In genomic region chr22:29621761-29622526, GRCh38 we compare ENCODE assay signal across 10 cellular contexts. TPM values are rescaled to one million over a fixed set of nuclear protein-coding genes. Genes with fewer than 3 reads are reported as not detected.
DNase-seq lines count a peak whose midpoint lies in the region; ATAC-seq and TF ChIP-seq lines count a peak whose summit lies in the region.
"Had no signal": no experiment of that assay in that cellular context is flagged by ENCODE, and none has a peak within 500 bp of the region (broad histone marks: within the 10 kb centered on the region; RNA-seq: fewer than 3 reads in every experiment).

No MANE protein-coding gene starts in this region.

- no peak for TF ChIP-seq CTCF in AG09309 (IDR thresholded peaks at IDR 0.05; ENCODE audit: control insufficient read depth, insufficient read depth, low read depth, low read length, missing control alignments)
- TF ChIP-seq CTCF in ascending aorta (IDR thresholded peaks at IDR 0.05) = no peak
- TF ChIP-seq CTCF in left lung (IDR thresholded peaks at IDR 0.05) = no peak

- H3K9me3 ChIP-seq in ascending aorta = no peaks in the 10 kb centered on the region
- no peaks in the 10 kb centered on the region for H3K9me3 ChIP-seq in left lung
- no peaks in the 10 kb centered on the region for H3K9me3 ChIP-seq in effector memory CD4-positive, alpha-beta T cell (ENCODE audit: control insufficient read depth, low read length)
- H3K9me3 ChIP-seq: ovary had no signal

- ATAC-seq in left lung (peak; percentile 38), HG02981 (IDR thresholded peaks at IDR 0.05; ENCODE audit: unreplicated experiment) (no peak)

- H3K4me1 ChIP-seq in ascending aorta (peaks cover 0 to 16% of the 10 kb centered on the region in 2 donors), left lung (peaks cover 32 to 70% of the 10 kb centered on the region in 2 donors)
- peaks cover 15% of the 10 kb centered on the region for H3K4me1 ChIP-seq in effector memory CD4-positive, alpha-beta T cell (ENCODE audit: control insufficient read depth, insufficient read depth, low read length, poor library complexity, severe bottlenecking)

- intact Hi-C loops in ascending aorta (cut with DNase I) (loop anchor here (2.0 kb wide), 1 partner anchor 19 kb away; the partner anchor contains the start of gene NF2), left lung (cut with DNase I) (no loop called here)

- H3K27ac ChIP-seq in ascending aorta (peak overlapping the region; percentile 40 to 68), left lung (peak overlapping the region; percentile 31 to 69)
- no peak overlapping the region for H3K27ac ChIP-seq in effector memory CD4-positive, alpha-beta T cell (ENCODE audit: insufficient read depth, low read length, poor library complexity, severe bottlenecking)
- H3K27ac ChIP-seq: ovary had no signal

- no peaks in the 10 kb centered on the region for H3K36me3 ChIP-seq in ascending aorta
- no peaks in the 10 kb centered on the region for H3K36me3 ChIP-seq in left lung
- H3K36me3 ChIP-seq in effector memory CD4-positive, alpha-beta T cell (ENCODE audit: control insufficient read depth, insufficient read depth, low read length) = no peaks in the 10 kb centered on the region
- H3K36me3 ChIP-seq: ovary had no signal

- DNase-seq in AG09309 (ENCODE audit: low read depth) (peak; percentile 87), HS-5 (ENCODE audit: low read depth) (peak; percentile 99), ascending aorta (ENCODE audit: low spot score in 2 of 2) (no peak), left lung (no peak), NCI-H1105 treated with DMSO at 0.1 percent for 48 hours (lab: John Stamatoyannopoulos, UW) (no peak), GOT3 (lab: John Stamatoyannopoulos, UW) (no peak)
- DNase-seq in effector memory CD4-positive, alpha-beta T cell = no peak
- DNase-seq: activated CD4-positive, CD25-positive, alpha-beta regulatory T cell treated with anti-CD3 and anti-CD28 coated beads, Interleukin-2, amount 50 U/mL, for 72 hours; ovary had no signal

- H3K27me3 ChIP-seq in ascending aorta (no peaks in the 10 kb centered on the region), left lung (no peaks in the 10 kb centered on the region)
- no peaks in the 10 kb centered on the region for H3K27me3 ChIP-seq in effector memory CD4-positive, alpha-beta T cell (replicated peaks; ENCODE audit: control insufficient read depth, insufficient read depth, low read length, poor library complexity, severe bottlenecking)
- H3K27me3 ChIP-seq: ovary had no signal

- H3K4me3 ChIP-seq in AG09309 (ENCODE audit: control insufficient read depth, low read depth, low read length) = no peak overlapping the region
- H3K4me3 ChIP-seq in ascending aorta = no peak overlapping the region
- H3K4me3 ChIP-seq in left lung = no peak overlapping the region
- H3K4me3 ChIP-seq in effector memory CD4-positive, alpha-beta T cell (ENCODE audit: insufficient read depth, low read depth, low read length, poor library complexity, severe bottlenecking) = no peak overlapping the region
- H3K4me3 ChIP-seq: ovary had no signal

RNA-seq across cellular contexts. Expression of gene NF2, which starts 18.5 kb away (rescaled TPM):
- 37.3 TPM for total RNA-seq in ascending aorta
- 10 to 100 TPM; 45.2 to 65.3 TPM for total RNA-seq in left lung

RNA-seq across cellular contexts. Expression of gene NIPSNAP1, which starts 41.0 kb away (rescaled TPM):
- total RNA-seq in ascending aorta (4.0 TPM), left lung (10 to 100 TPM; 25.1 to 38.6 TPM)

Comparison
In these comparisons a context has a peak if more than half of its experiments do, and no peak if none do; other contexts are left out.
1. DNase-seq: peak in AG09309 (single experiment) and HS-5 (single experiment); none in ascending aorta (0 of 2), left lung (0 of 2), NCI-H1105 treated with DMSO at 0.1 percent for 48 hours (single experiment), GOT3 (single experiment) and effector memory CD4-positive, alpha-beta T cell (0 of 3).